28 cellular contexts compared by ENCODE assay signal in genomic region chr6:16665992-16666391, GRCh38.
"Had no signal": no experiment of that assay in that cellular context is flagged by ENCODE, and none has a peak within 500 bp of the region (broad histone marks: within the 10 kb centered on the region; RNA-seq: fewer than 3 reads in every experiment).

No MANE protein-coding gene starts in this region.

- H3K9me3 Mint-ChIP-seq: natural killer cell had no signal

- H3K27me3 Mint-ChIP-seq: naive B cell; progenitor cell of endocrine pancreas; stimulated activated naive B cell treated with anti-CD40 and anti-IgM and Interleukin-4, amounts not matched to agents 10 μg/mL and 1 μg/mL and 100 μg/mL, for 72 hours had no signal

- H3K4me3 ChIP-seq: left lung, lower lobe of right lung, ovary, right atrium auricular region, skin epidermis, stomach, testis, thyroid gland, transverse colon, upper lobe of left lung, vagina had no signal

- H3K36me3 ChIP-seq: lower lobe of right lung, ovary, right atrium auricular region, thyroid gland, transverse colon, upper lobe of left lung, vagina had no signal

- H3K4me3 Mint-ChIP-seq: immature natural killer cell; naive B cell; natural killer cell; stimulated activated naive B cell treated with anti-CD40 and anti-IgM and Interleukin-4, amounts not matched to agents 10 μg/mL and 1 μg/mL and 100 μg/mL, for 72 hours had no signal

- H3K9me3 ChIP-seq: lower lobe of right lung, ovary, testis, thyroid gland, transverse colon, upper lobe of left lung, vagina had no signal

- H3K27ac Mint-ChIP-seq: immature natural killer cell; naive B cell; natural killer cell; progenitor cell of endocrine pancreas; stimulated activated naive B cell treated with anti-CD40 and anti-IgM and Interleukin-4, amounts not matched to agents 10 μg/mL and 1 μg/mL and 100 μg/mL, for 72 hours had no signal

- H3K27ac ChIP-seq: left lung, lower lobe of right lung, ovary, right atrium auricular region, skin epidermis, stomach, testis, thyroid gland, transverse colon, upper lobe of left lung, vagina had no signal

- ATAC-seq: left colon; left lung; lower lobe of right lung; natural killer cell; sciatic nerve; stimulated activated naive B cell treated with anti-CD40 and anti-IgM and Interleukin-4, amounts not matched to agents 10 μg/mL and 1 μg/mL and 100 μg/mL, for 72 hours; stimulated activated naive CD8-positive, alpha-beta T cell treated with anti-CD3 and anti-CD28 coated beads, Interleukin-15, Interleukin-2, amounts not matched to agents 100 U/mL and 50 U/mL, for 24 hours had no signal

- DNase-seq: hypothalamus; immature natural killer cell; kidney; left colon; left lung; lower lobe of right lung; mammary epithelial cell; mesenchymal stem cell; naive B cell; natural killer cell; ovary; stimulated activated CD4-positive, alpha-beta T cell treated with anti-CD3 and anti-CD28 coated beads, Interleukin-12 subunit alpha, Interleukin-12 subunit beta, amount 100 ng/mL, for 4 hours; stimulated activated CD4-positive, alpha-beta T cell treated with anti-CD3 and anti-CD28 coated beads, Interleukin-15, amount 100 ng/mL, for 24 hours; stimulated activated CD4-positive, alpha-beta T cell treated with anti-CD3 and anti-CD28 coated beads, Interleukin-2, amount 100 ng/mL, for 24 hours; stimulated activated CD4-positive, alpha-beta T cell treated with anti-CD3 and anti-CD28 coated beads, Interleukin-4, amount 100 ng/mL, for 1 hour; stimulated activated naive B cell treated with anti-CD40 and anti-IgM and Interleukin-4, amounts not matched to agents 10 μg/mL and 1 μg/mL and 100 μg/mL, for 72 hours; stimulated activated naive CD8-positive, alpha-beta T cell treated with anti-CD3 and anti-CD28 coated beads, Interleukin-15, Interleukin-2, amounts not matched to agents 100 U/mL and 50 U/mL, for 24 hours; stomach; testis; thyroid gland; transverse colon; upper lobe of left lung had no signal

- H3K36me3 Mint-ChIP-seq: naive B cell had no signal

- FAIRE-seq: islet of Langerhans, kidney had no signal

- H3K27me3 ChIP-seq: left lung, ovary, right atrium auricular region, stomach, testis, thyroid gland, transverse colon, upper lobe of left lung, vagina had no signal
